ENCODE assay signal across 21 cellular contexts in the genomic region with DNA sequence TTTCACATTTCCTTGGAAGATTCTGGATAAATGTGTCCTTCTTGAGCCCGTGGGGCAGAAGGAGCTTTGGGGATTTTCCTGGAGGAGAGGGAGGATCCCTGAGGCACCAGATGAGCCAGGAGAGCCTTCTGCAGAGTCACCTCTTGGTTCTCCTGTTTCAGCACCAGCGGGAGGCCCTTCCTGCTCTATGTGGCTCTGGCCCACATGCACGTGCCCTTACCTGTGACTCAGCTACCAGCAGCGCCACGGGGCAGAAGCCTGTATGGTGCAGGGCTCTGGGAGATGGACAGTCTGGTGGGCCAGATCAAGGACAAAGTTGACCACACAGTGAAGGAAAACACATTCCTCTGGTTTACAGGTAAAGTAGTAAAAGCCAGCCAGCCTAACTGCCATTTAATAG.
"Had no signal": no experiment of that assay in that cellular context is flagged by ENCODE, and none has a peak within 500 bp of the region (broad histone marks: within the 10 kb centered on the region; RNA-seq: fewer than 3 reads in every experiment).

No MANE protein-coding gene starts in this region.

- H3K9me3 Mint-ChIP-seq: activated CD4-positive, alpha-beta memory T cell treated with anti-CD3 and anti-CD28 coated beads, Interleukin-2, amount 10 ng/mL, durations not matched to agents 7 days and 5 days; activated naive CD8-positive, alpha-beta T cell treated with anti-CD3 and anti-CD28 coated beads for 36 hours; activated T-helper 17 cell treated with anti-CD3 and anti-CD28 coated beads, Interleukin-2, amount 50 U/mL, for 72 hours; natural killer cell had no signal

- H3K27me3 Mint-ChIP-seq: activated CD4-positive, alpha-beta memory T cell treated with anti-CD3 and anti-CD28 coated beads, Interleukin-2, amount 10 ng/mL, durations not matched to agents 7 days and 5 days; activated CD4-positive, alpha-beta T cell treated with anti-CD3 and anti-CD28 coated beads for 36 hours; activated CD8-positive, alpha-beta memory T cell treated with anti-CD3 and anti-CD28 coated beads, Interleukin-2, amount 10 ng/mL, durations not matched to agents 7 days and 5 days; activated naive CD8-positive, alpha-beta T cell treated with anti-CD3 and anti-CD28 coated beads for 36 hours; activated T-helper 17 cell treated with anti-CD3 and anti-CD28 coated beads, Interleukin-2, amount 50 U/mL, for 72 hours; T-helper 17 cell had no signal

- H3K4me1 ChIP-seq: esophagus squamous epithelium, lower lobe of right lung, tibial artery, uterus had no signal

- H3K4me3 ChIP-seq: cardiac muscle cell, esophagus squamous epithelium, lower lobe of right lung, tibial artery, uterus had no signal

- ATAC-seq: activated CD4-positive, alpha-beta T cell treated with anti-CD3 and anti-CD28 coated beads for 36 hours; activated CD8-positive, alpha-beta memory T cell treated with anti-CD3 and anti-CD28 coated beads, Interleukin-2, amount 10 ng/mL, durations not matched to agents 7 days and 5 days; activated T-helper 17 cell treated with anti-CD3 and anti-CD28 coated beads, Interleukin-2, amount 50 U/mL, for 72 hours; left colon; lower lobe of right lung; natural killer cell; T-helper 17 cell had no signal

- H3K4me1 Mint-ChIP-seq: activated CD4-positive, alpha-beta T cell treated with anti-CD3 and anti-CD28 coated beads for 36 hours; activated naive CD8-positive, alpha-beta T cell treated with anti-CD3 and anti-CD28 coated beads for 36 hours; activated T-helper 17 cell treated with anti-CD3 and anti-CD28 coated beads, Interleukin-2, amount 50 U/mL, for 72 hours had no signal

- DNase-seq: activated CD4-positive, alpha-beta memory T cell treated with anti-CD3 and anti-CD28 coated beads, Interleukin-2, amount 10 ng/mL, durations not matched to agents 7 days and 5 days; activated CD4-positive, alpha-beta T cell treated with anti-CD3 and anti-CD28 coated beads for 36 hours; activated CD8-positive, alpha-beta memory T cell treated with anti-CD3 and anti-CD28 coated beads, Interleukin-2, amount 10 ng/mL, durations not matched to agents 7 days and 5 days; activated naive CD4-positive, alpha-beta T cell; activated naive CD8-positive, alpha-beta T cell treated with anti-CD3 and anti-CD28 coated beads for 36 hours; amniotic stem cell; dermis blood vessel endothelial cell; effector memory CD4-positive, alpha-beta T cell; esophagus squamous epithelium; hippocampal formation; left colon; lower lobe of right lung; natural killer cell; stimulated activated CD4-positive, alpha-beta T cell treated with anti-CD3 and anti-CD28 coated beads, Interleukin-12 subunit alpha, Interleukin-12 subunit beta, amount 100 ng/mL, for 4 hours; stimulated activated CD4-positive, alpha-beta T cell treated with anti-CD3 and anti-CD28 coated beads, Interleukin-1b, Interleukin-23, amount 100 ng/mL, for 48 hours; stimulated activated naive CD4-positive, alpha-beta T cell treated with Interleukin-2 at 50 U/mL for 16 hours; T-helper 17 cell; tibial artery; uterus had no signal

- H3K27ac ChIP-seq: cardiac muscle cell, esophagus squamous epithelium, lower lobe of right lung, tibial artery, uterus had no signal

- H3K4me3 Mint-ChIP-seq: activated CD4-positive, alpha-beta memory T cell treated with anti-CD3 and anti-CD28 coated beads, Interleukin-2, amount 10 ng/mL, durations not matched to agents 7 days and 5 days; activated CD4-positive, alpha-beta T cell treated with anti-CD3 and anti-CD28 coated beads for 36 hours; activated CD8-positive, alpha-beta memory T cell treated with anti-CD3 and anti-CD28 coated beads, Interleukin-2, amount 10 ng/mL, durations not matched to agents 7 days and 5 days; activated naive CD8-positive, alpha-beta T cell treated with anti-CD3 and anti-CD28 coated beads for 36 hours; activated T-helper 17 cell treated with anti-CD3 and anti-CD28 coated beads, Interleukin-2, amount 50 U/mL, for 72 hours; natural killer cell; T-helper 17 cell had no signal

- H3K9me3 ChIP-seq: esophagus squamous epithelium, lower lobe of right lung, tibial artery, uterus had no signal

- H3K27ac Mint-ChIP-seq: activated CD4-positive, alpha-beta memory T cell treated with anti-CD3 and anti-CD28 coated beads, Interleukin-2, amount 10 ng/mL, durations not matched to agents 7 days and 5 days; activated CD4-positive, alpha-beta T cell treated with anti-CD3 and anti-CD28 coated beads for 36 hours; activated CD8-positive, alpha-beta memory T cell treated with anti-CD3 and anti-CD28 coated beads, Interleukin-2, amount 10 ng/mL, durations not matched to agents 7 days and 5 days; activated naive CD8-positive, alpha-beta T cell treated with anti-CD3 and anti-CD28 coated beads for 36 hours; activated T-helper 17 cell treated with anti-CD3 and anti-CD28 coated beads, Interleukin-2, amount 50 U/mL, for 72 hours; natural killer cell; T-helper 17 cell had no signal

- H3K36me3 ChIP-seq: cardiac muscle cell, lower lobe of right lung, uterus had no signal

- H3K27me3 ChIP-seq: cardiac muscle cell, esophagus squamous epithelium, tibial artery, uterus had no signal
